20 cellular contexts compared by ENCODE assay signal in genomic region chr17:55063857-55064485, GRCh38.
"Had no signal": no experiment of that assay in that cellular context is flagged by ENCODE, and none has a peak within 500 bp of the region (broad histone marks: within the 10 kb centered on the region; RNA-seq: fewer than 3 reads in every experiment).

No MANE protein-coding gene starts in this region.

- H3K79me2 ChIP-seq: hepatocyte had no signal

- H3K27ac ChIP-seq: hepatocyte, left ventricle myocardium inferior, sigmoid colon, testis, uterus had no signal

- H3K4me1 ChIP-seq: left ventricle myocardium inferior, sigmoid colon, testis, uterus had no signal

- H2AFZ ChIP-seq: hepatocyte had no signal

- H3K4me3 ChIP-seq: hepatocyte, left ventricle myocardium inferior, sigmoid colon, testis, uterus had no signal

- H3K4me2 ChIP-seq: hepatocyte had no signal

- DNase-seq: activated naive CD4-positive, alpha-beta T cell treated with Interleukin-2 at 50 U/mL for 16 hours; activated naive CD8-positive, alpha-beta T cell treated with anti-CD3 and anti-CD28 coated beads for 36 hours; activated T-cell treated with anti-CD3 and anti-CD28 coated beads, Interleukin-2, amount 50 U/mL, for 1 hour; effector memory CD4-positive, alpha-beta T cell; foreskin melanocyte; immature natural killer cell; left ventricle myocardium inferior; natural killer cell; retina; sigmoid colon; stimulated activated CD4-positive, alpha-beta T cell treated with anti-CD3 and anti-CD28 coated beads, Interleukin-2, amount 100 ng/mL, for 48 hours; stimulated activated naive CD4-positive, alpha-beta T cell; testis; trophoblast cell; uterus had no signal

- H3K27me3 ChIP-seq: hepatocyte, sigmoid colon, testis, uterus had no signal

- ATAC-seq: esophagus mucosa, natural killer cell had no signal

- H3K36me3 ChIP-seq: left ventricle myocardium inferior, sigmoid colon, uterus had no signal

- FAIRE-seq: astrocyte, colon, endothelial cell of umbilical vein had no signal

- H3K9me3 ChIP-seq: left ventricle myocardium inferior, sigmoid colon, testis, uterus had no signal
